12 cellular contexts compared by ENCODE assay signal in genomic region chr19:1324249-1324791, GRCh38. TPM values are rescaled to one million over a fixed set of nuclear protein-coding genes. Genes with fewer than 3 reads are reported as not detected.
DNase-seq lines count a peak whose midpoint lies in the region; ATAC-seq and TF ChIP-seq lines count a peak whose summit lies in the region.
"Had no signal": no experiment of that assay in that cellular context is flagged by ENCODE, and none has a peak within 500 bp of the region (broad histone marks: within the 10 kb centered on the region; RNA-seq: fewer than 3 reads in every experiment).

No MANE protein-coding gene starts in this region.

- H3K27ac Mint-ChIP-seq in endothelial cell (ENCODE audit: unreplicated experiment), result peak overlapping the region; percentile 48

- peaks cover 6% of the 10 kb centered on the region for H3K27me3 Mint-ChIP-seq in endothelial cell (ENCODE audit: unreplicated experiment)

- no peak for ATAC-seq in GM21381 (IDR thresholded peaks at IDR 0.05; ENCODE audit: unreplicated experiment)

- DNase-seq in endothelial cell (ENCODE audit: low spot score) (no peak), nucleus accumbens (lab: John Stamatoyannopoulos, UW) (no peak), smooth muscle cell (lab: John Stamatoyannopoulos, UW; ENCODE audit: unreplicated experiment) (no peak), SW 1271 (lab: John Stamatoyannopoulos, UW) (no peak)
- DNase-seq: cerebellar nuclear complex, DND-41 had no signal

- H3K27me3 ChIP-seq in BLaER1 treated with 17β-estradiol and CSF1 and Interleukin-3, amounts not matched to agents 10 nM and 100 nM, result peaks cover 51 to 77% (median 64%) of the 10 kb centered on the region in 11 experiments
- H3K27me3 ChIP-seq in HUES6 (ENCODE audit: control insufficient read depth, insufficient read depth, low read length), result peaks cover 7% of the 10 kb centered on the region; the same call in 1 of the 2 replicates
- no peaks in the 10 kb centered on the region for H3K27me3 ChIP-seq in parathyroid adenoma (ENCODE audit: control insufficient read depth, insufficient read depth, low read length)
- H3K27me3 ChIP-seq in smooth muscle cell (ENCODE audit: low read depth), result no peaks in the 10 kb centered on the region
- H3K27me3 ChIP-seq: BE2C had no signal

- H4K20me1 ChIP-seq in BLaER1 treated with 17β-estradiol and CSF1 and Interleukin-3, amounts not matched to agents 10 nM and 100 nM, result no peaks in the 10 kb centered on the region
- no peaks in the 10 kb centered on the region for H4K20me1 ChIP-seq in smooth muscle cell (ENCODE audit: low read depth)

- no peaks in the 10 kb centered on the region for H3K9me3 Mint-ChIP-seq in endothelial cell (ENCODE audit: unreplicated experiment)

- H3K36me3 ChIP-seq in BLaER1 treated with 17β-estradiol and CSF1 and Interleukin-3, amounts not matched to agents 10 nM and 100 nM, result no peaks in the 10 kb centered on the region
- H3K36me3 ChIP-seq in HUES6 (ENCODE audit: control insufficient read depth, insufficient read depth, low read length) (no peaks in the 10 kb centered on the region), parathyroid adenoma (ENCODE audit: control insufficient read depth, insufficient read depth, low read length) (no peaks in the 10 kb centered on the region), smooth muscle cell (ENCODE audit: low read depth) (no peaks in the 10 kb centered on the region)
- H3K36me3 ChIP-seq: BE2C had no signal

- peak overlapping the region; percentile 37 to 80 (median 66) for H3K4me2 ChIP-seq in BLaER1 treated with 17β-estradiol and CSF1 and Interleukin-3, amounts not matched to agents 10 nM and 100 nM
- H3K4me2 ChIP-seq in parathyroid adenoma (ENCODE audit: low read length), result no peak overlapping the region
- H3K4me2 ChIP-seq in smooth muscle cell, result no peak overlapping the region

- H3K9ac ChIP-seq in BLaER1 treated with 17β-estradiol and CSF1 and Interleukin-3, amounts not matched to agents 10 nM and 100 nM, result peak overlapping the region in 3 of 11 experiments; percentile 4 to 55 (median 30); a peak in 3 of 22 replicates
- H3K9ac ChIP-seq in HUES6 (ENCODE audit: low read length) (peak overlapping the region; percentile 63), parathyroid adenoma (no peak overlapping the region), smooth muscle cell (ENCODE audit: low read depth) (no peak overlapping the region)

- 89% methylated on average over 12 of the region's 12 CpGs for WGBS in smooth muscle cell (ENCODE audit: low lambda C conversion rate)

- H3K4me1 ChIP-seq in BLaER1 treated with 17β-estradiol and CSF1 and Interleukin-3, amounts not matched to agents 10 nM and 100 nM, result peaks cover 13 to 54% (median 41%) of the 10 kb centered on the region in 10 experiments; a peak in 18 of 20 replicates
- H3K4me1 ChIP-seq in HUES6 (ENCODE audit: control insufficient read depth, insufficient read depth, low read length) (no peaks in the 10 kb centered on the region; the same call in 1 of the 2 replicates), parathyroid adenoma (no peaks in the 10 kb centered on the region), smooth muscle cell (ENCODE audit: low read depth) (no peaks in the 10 kb centered on the region)
- H3K4me1 ChIP-seq: BE2C had no signal

- H2AFZ ChIP-seq in parathyroid adenoma (no peak overlapping the region), smooth muscle cell (ENCODE audit: low read depth) (no peak overlapping the region)

- H3K4me3 Mint-ChIP-seq in endothelial cell (ENCODE audit: unreplicated experiment), result peak overlapping the region; percentile 62

- H3F3A ChIP-seq in smooth muscle cell (ENCODE audit: low read depth), result no peaks in the 10 kb centered on the region

- no peak overlapping the region for H3K27ac ChIP-seq in BLaER1 treated with 17β-estradiol and CSF1 and Interleukin-3, amounts not matched to agents 10 nM and 100 nM
- H3K27ac ChIP-seq in HUES6 (ENCODE audit: low read depth, low read length), result 0 out of 2 replicates have a peak overlapping the region, but pooled peaks have one; percentile 45
- H3K27ac ChIP-seq in parathyroid adenoma, result no peak overlapping the region
- H3K27ac ChIP-seq in smooth muscle cell (ENCODE audit: low read depth), result no peak overlapping the region
- H3K27ac ChIP-seq: SK-N-MC had no signal

- no peaks in the 10 kb centered on the region for H3K9me3 ChIP-seq in BLaER1 treated with 17β-estradiol and CSF1 and Interleukin-3, amounts not matched to agents 10 nM and 100 nM (replicated peaks in 1 of 11)
- H3K9me3 ChIP-seq in HUES6 (ENCODE audit: control insufficient read depth, insufficient read depth, low read depth, low read length) (no peaks in the 10 kb centered on the region), parathyroid adenoma (ENCODE audit: control insufficient read depth, low read length) (no peaks in the 10 kb centered on the region), smooth muscle cell (replicated peaks; ENCODE audit: low read depth) (no peaks in the 10 kb centered on the region)
- H3K9me3 ChIP-seq: BE2C had no signal

- H3K36me3 Mint-ChIP-seq in endothelial cell (ENCODE audit: low read depth, unreplicated experiment), result no peaks in the 10 kb centered on the region

- TF ChIP-seq CTCF in endothelial cell (IDR thresholded peaks at IDR 0.05; ENCODE audit: unreplicated experiment) (no peak), parathyroid adenoma (IDR thresholded peaks at IDR 0.05) (no peak), smooth muscle cell (IDR thresholded peaks at IDR 0.05; ENCODE audit: borderline replicate concordance, insufficient read depth, poor library complexity, severe bottlenecking) (no peak)

- H3K79me2 ChIP-seq in parathyroid adenoma (no peaks in the 10 kb centered on the region), smooth muscle cell (ENCODE audit: low read depth) (no peaks in the 10 kb centered on the region)

- no peaks in the 10 kb centered on the region for H3K4me1 Mint-ChIP-seq in endothelial cell (ENCODE audit: unreplicated experiment)

- peak overlapping the region in 5 of 10 experiments; percentile 18 to 58 (median 33); a peak in 5 of 20 replicates for H3K4me3 ChIP-seq in BLaER1 treated with 17β-estradiol and CSF1 and Interleukin-3, amounts not matched to agents 10 nM and 100 nM
- H3K4me3 ChIP-seq in HUES6 (ENCODE audit: low read depth, low read length) (peak overlapping the region; percentile 57), parathyroid adenoma (ENCODE audit: low read depth, low read length) (peak overlapping the region; percentile 20), smooth muscle cell (no peak overlapping the region)
- H3K4me3 ChIP-seq: SK-N-MC had no signal

RNA-seq across cellular contexts. Expression of gene EFNA2, which starts 38.6 kb away (rescaled TPM):
- total RNA-seq in endothelial cell (ENCODE audit: unreplicated experiment), result 14.6 TPM
- total RNA-seq in smooth muscle cell, result 6.2 and 7.4 TPM in 2 replicates
- 0.89 and 1.2 TPM in 2 replicates for polyA plus RNA-seq in smooth muscle cell

RNA-seq across cellular contexts. Expression of gene FAM174C, which starts 49.0 kb away (rescaled TPM):
- total RNA-seq in endothelial cell (ENCODE audit: unreplicated experiment) (22.7 TPM), smooth muscle cell (33.4 and 41.5 TPM in 2 replicates)
- 75.6 and 78.1 TPM in 2 replicates for polyA plus RNA-seq in smooth muscle cell

RNA-seq across cellular contexts. Expression of gene CIRBP, which starts 55.2 kb away (rescaled TPM):
- total RNA-seq in endothelial cell (ENCODE audit: unreplicated experiment), result 315 TPM
- 119 and 122 TPM in 2 replicates for total RNA-seq in smooth muscle cell
- 215 and 235 TPM in 2 replicates for polyA plus RNA-seq in smooth muscle cell

RNA-seq across cellular contexts. Expression of gene NDUFS7, which starts 59.4 kb away (rescaled TPM):
- total RNA-seq in endothelial cell (ENCODE audit: unreplicated experiment), result 84.0 TPM
- total RNA-seq in smooth muscle cell, result 62.7 and 95.8 TPM in 2 replicates
- polyA plus RNA-seq in smooth muscle cell, result 226 and 245 TPM in 2 replicates

Comparison
In these comparisons a context has a peak if more than half of its experiments do, and no peak if none do; other contexts are left out.
1. H3K4me2 ChIP-seq: peak in BLaER1 treated with 17β-estradiol and CSF1 and Interleukin-3, amounts not matched to agents 10 nM and 100 nM (11 of 11); none in parathyroid adenoma (single experiment) and smooth muscle cell (single experiment).